In the genomic region with DNA sequence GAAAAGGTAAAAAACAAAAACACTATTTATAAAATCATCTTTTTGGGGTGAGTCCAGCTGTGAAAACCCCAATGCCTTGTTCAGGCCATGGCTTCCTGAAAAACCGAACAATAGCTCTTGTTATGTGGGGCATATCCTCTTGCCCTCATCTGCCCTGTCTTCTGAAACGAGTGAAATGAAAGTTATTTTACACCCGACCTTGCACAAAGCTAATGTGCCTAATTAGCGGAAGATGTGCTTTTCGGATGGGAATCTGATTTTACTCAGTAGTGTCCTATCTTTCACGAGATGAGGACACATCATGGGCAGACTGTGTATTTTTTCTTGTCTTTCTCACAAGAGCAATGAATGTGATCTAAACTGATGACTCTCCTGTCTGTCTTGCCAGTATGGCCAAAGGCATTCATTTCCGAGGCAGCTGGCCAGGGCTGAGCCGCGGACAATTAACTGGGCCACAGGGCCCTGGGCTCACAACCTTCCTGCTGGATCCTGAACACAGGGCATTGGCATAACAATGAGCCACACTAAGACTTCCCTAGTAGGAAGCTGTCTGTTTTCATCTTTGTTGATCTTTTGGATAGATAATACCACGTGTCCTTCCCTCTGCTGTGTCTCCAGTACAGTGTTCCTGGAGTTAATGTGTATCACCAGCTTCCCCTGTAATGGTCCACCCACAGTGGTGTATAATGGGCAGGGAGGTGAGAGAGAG, we compare ENCODE assay signal across 11 cellular contexts.
DNase-seq lines count a peak whose midpoint lies in the region; ATAC-seq, FAIRE-seq and TF ChIP-seq lines count a peak whose summit lies in the region.
"Had no signal": no experiment of that assay in that cellular context is flagged by ENCODE, and none has a peak within 500 bp of the region (broad histone marks: within the 10 kb centered on the region; RNA-seq: fewer than 3 reads in every experiment).

No MANE protein-coding gene starts in this region.

- H3K4ac ChIP-seq in H1 (replicated peaks; ENCODE audit: insufficient read length, low read depth, low read length): no peak overlapping the region
- no peak overlapping the region for H3K4ac ChIP-seq in mesendoderm (ENCODE audit: low read depth, low read length)

- no peak for TF ChIP-seq POLR2A in H1 (IDR thresholded peaks at IDR 0.05; ENCODE audit: control extremely low read depth in 1 of 2, low read depth in 2 of 2, low read length in 2 of 2)

- H4K8ac ChIP-seq in H1 (ENCODE audit: extremely low read depth, insufficient read depth, low read length) (no peak overlapping the region), mesendoderm (ENCODE audit: low read depth, low read length) (no peak overlapping the region)

- H3K14ac ChIP-seq in H1 (ENCODE audit: insufficient read length): no peak overlapping the region

- POLR2A ChIA-PET in H1 (lab: Charles Lee; ENCODE audit: partially characterized antibody): interaction anchor here (0.6 to 3.5 kb wide), 9 partner anchors 12 to 152 kb away, joined by 3 to 23 read pairs (median 4); partner anchors contain the start of genes HIF1A and SNAPC1

- H4K5ac ChIP-seq in H1 (ENCODE audit: insufficient read length, low read depth, low read length) (no peak overlapping the region), mesendoderm (ENCODE audit: low read length) (no peak overlapping the region)

- H3K4me1 ChIP-seq in H1 (replicated peaks in 1 of 4; ENCODE audit: control insufficient read depth in 3 of 4, insufficient read depth in 4 of 4, low read length in 3 of 4) (peaks cover 18 to 27% (median 21%) of the 10 kb centered on the region in 4 experiments), mesendoderm (ENCODE audit: control insufficient read depth, low read depth, low read length) (peaks cover 2% of the 10 kb centered on the region)

- H3K79me2 ChIP-seq in H1 (ENCODE audit: control insufficient read depth in 1 of 2, insufficient read depth in 2 of 2, low read length in 2 of 2) (no peaks in the 10 kb centered on the region), mesendoderm (ENCODE audit: control insufficient read depth, insufficient read depth, low read length) (no peaks in the 10 kb centered on the region)

- no peak for FAIRE-seq in H1 (lab: Jason Lieb, UNC)

- H3K79me1 ChIP-seq in H1 (ENCODE audit: low read depth, low read length) (no peaks in the 10 kb centered on the region), mesendoderm (ENCODE audit: low read length) (no peaks in the 10 kb centered on the region)

- TF ChIP-seq RAD21 in H1 (IDR thresholded peaks at IDR 0.05 in 1 of 2, conservative IDR thresholded peaks at IDR 0.05 in 1 of 2; ENCODE audit: low read depth in 2 of 2, low read length in 2 of 2): no peak; a peak in 1 of 4 replicates

- H3K18ac ChIP-seq in H1 (ENCODE audit: extremely low read depth, low read length) (peak overlapping the region; percentile 63; the same call in 1 of the 2 replicates), mesendoderm (ENCODE audit: low read length) (no peak overlapping the region)

- H2BK5ac ChIP-seq in H1 (ENCODE audit: low read depth, low read length) (peak overlapping the region; percentile 71; the same call in 1 of the 2 replicates), mesendoderm (ENCODE audit: low read length) (no peak overlapping the region)

- no peaks in the 10 kb centered on the region for H3K27me3 ChIP-seq in H1 (replicated peaks in 1 of 4; ENCODE audit: control insufficient read depth in 3 of 4, extremely low read depth in 1 of 4, insufficient read depth in 3 of 4, low read length in 3 of 4)
- no peaks in the 10 kb centered on the region for H3K27me3 ChIP-seq in mesendoderm (ENCODE audit: insufficient read depth, low read length, poor library complexity)

- in situ Hi-C loops in KBM-7 (cut with MboI; ENCODE audit: low pct_unique_long_range_greater_than_20kb, low sequenced_read_pairs): no loop called here

- H2AK5ac ChIP-seq in H1 (ENCODE audit: low read depth, low read length) (peak overlapping the region; percentile 42; the same call in 1 of the 2 replicates), mesendoderm (ENCODE audit: low read length) (no peak overlapping the region)

- no peaks in the 10 kb centered on the region for H3K36me3 ChIP-seq in H1 (ENCODE audit: control insufficient read depth in 2 of 4, insufficient read depth in 4 of 4, low read length in 3 of 4)
- no peaks in the 10 kb centered on the region for H3K36me3 ChIP-seq in mesendoderm (ENCODE audit: control insufficient read depth, insufficient read depth, low read length)

- H3K23ac ChIP-seq in H1 (ENCODE audit: insufficient read length) (no peak overlapping the region), mesendoderm (ENCODE audit: low read length) (no peak overlapping the region)

- no peaks in the 10 kb centered on the region for H3K9me3 ChIP-seq in H1 (ENCODE audit: insufficient read depth in 2 of 2, low read depth in 1 of 2, low read length in 1 of 2)

- H3K4me3 ChIP-seq in H1 (ENCODE audit: extremely low read depth in 1 of 4, insufficient read depth in 2 of 4, low read depth in 3 of 4, low read length in 4 of 4) (peak overlapping the region in 1 of 4 experiments; percentile 21; a peak in 2 of 8 replicates), mesendoderm (ENCODE audit: low read length) (no peak overlapping the region)

- H3K9ac ChIP-seq in H1 (replicated peaks in 1 of 4; ENCODE audit: extremely low read depth in 1 of 4, low read depth in 3 of 4, low read length in 3 of 4) (no peak overlapping the region), mesendoderm (ENCODE audit: low read length) (no peak overlapping the region)

- H2AFZ ChIP-seq in H1 (ENCODE audit: low read length): no peak overlapping the region

- 0 out of 3 replicates have a peak, but pooled peaks of 1 of the 2 experiments have one; percentile 13 for TF ChIP-seq EP300 in H1 (IDR thresholded peaks at IDR 0.05; ENCODE audit: borderline replicate concordance in 1 of 2, low read depth in 2 of 2, low read length in 2 of 2)

- H3K4me2 ChIP-seq in H1 (ENCODE audit: insufficient read depth in 1 of 2, low read depth in 2 of 2, low read length in 2 of 2) (peak overlapping the region; percentile 50 to 72), mesendoderm (ENCODE audit: low read length) (no peak overlapping the region)

- H4K20me1 ChIP-seq in H1 (replicated peaks in 1 of 2; ENCODE audit: control insufficient read depth in 1 of 2, insufficient read depth in 2 of 2, low read length in 2 of 2): no peaks in the 10 kb centered on the region

- ATAC-seq in HG02798 (IDR thresholded peaks at IDR 0.05; ENCODE audit: poor library complexity, unreplicated experiment): no peak

- H3K23me2 ChIP-seq in H1 (ENCODE audit: low read depth, low read length): no peaks in the 10 kb centered on the region; the same call in 1 of the 2 replicates

- DNase-seq in C1 segment of cervical spinal cord (lab: John Stamatoyannopoulos, UW): peak in 11 of 14 donors; percentile 22 to 79 (median 50)
- peak; percentile 27 for DNase-seq in NCI-H2227 (lab: John Stamatoyannopoulos, UW; ENCODE audit: unreplicated experiment)
- DNase-seq in H1 (ENCODE audit: low read depth in 1 of 2, low spot score in 2 of 2): peak in 1 of 2 experiments; percentile 46
- peak; percentile 39 for DNase-seq in mesendoderm
- DNase-seq in GM19240 (ENCODE audit: insufficient read length, low spot score): no peak
- DNase-seq in KBM-7: no peak
- DNase-seq in DMS 273 treated with DMSO at 0.1 percent for 48 hours (lab: John Stamatoyannopoulos, UW): no peak
- DNase-seq: activated CD4-positive, alpha-beta T cell treated with anti-CD3 and anti-CD28 coated beads, Interleukin-2, amount 10 ng/mL, durations not matched to agents 7 days and 5 days; GDM1; stimulated activated naive CD4-positive, alpha-beta T cell treated with Interleukin-2 at 50 U/mL for 16 hours had no signal

- H3K56ac ChIP-seq in H1 (replicated peaks; ENCODE audit: insufficient read length, low read depth, low read length): no peak overlapping the region
- no peak overlapping the region for H3K56ac ChIP-seq in mesendoderm (ENCODE audit: low read length)

- peak overlapping the region; percentile 93 for H2BK12ac ChIP-seq in H1 (ENCODE audit: low read depth, low read length)

- H4K91ac ChIP-seq in H1 (replicated peaks; ENCODE audit: insufficient read length, low read length): peak overlapping the region; percentile 17

- H3K27ac ChIP-seq in H1 (ENCODE audit: low read depth, low read length): no peak overlapping the region
- H3K27ac ChIP-seq in mesendoderm (ENCODE audit: low read depth, low read length): no peak overlapping the region

- H2BK15ac ChIP-seq in H1 (ENCODE audit: low read length) (no peak overlapping the region), mesendoderm (replicated peaks; ENCODE audit: low read depth) (no peak overlapping the region)

- 29% methylated on average over 10 of the region's 10 CpGs; no CpG with 5 or more reads in 1 of the 2 experiments for WGBS in H1 (ENCODE audit: extremely low coverage in 1 of 2, insufficient coverage in 1 of 2, insufficient read length in 1 of 2, insufficient replicate concordance in 2 of 2, low coverage in 1 of 2, low lambda C conversion rate in 2 of 2, missing lambda C conversion rate in 1 of 2), 2 experiments
- WGBS in mesendoderm (ENCODE audit: extremely low coverage, insufficient coverage, low lambda C conversion rate): no CpG with 5 or more reads among the region's 10 CpGs

- CTCF ChIA-PET in H1 (lab: Charles Lee; ENCODE audit: partially characterized antibody): interaction anchor here (0.6 to 1.8 kb wide), 7 partner anchors 10 to 228 kb away, joined by 3 to 6 read pairs (median 3); no protein-coding TSS in a partner anchor

- H2BK20ac ChIP-seq in H1 (ENCODE audit: low read length): peak overlapping the region; percentile 87; the same call in 1 of the 2 replicates

- TF ChIP-seq CTCF in H1 (IDR thresholded peaks at IDR 0.05; ENCODE audit: control extremely low read depth in 1 of 3, insufficient read depth in 1 of 3, low read depth in 1 of 3, low read length in 3 of 3): no peak

- peak overlapping the region; percentile 8 for H2BK120ac ChIP-seq in H1 (replicated peaks; ENCODE audit: low read depth, low read length)
- H2BK120ac ChIP-seq in mesendoderm (ENCODE audit: low read depth, low read length): no peak overlapping the region

TF ChIP-seq in H1, 55 proteins besides CTCF, POLR2A, EP300 and RAD21 (continues in another document):
- TF ChIP-seq SP1 (IDR thresholded peaks at IDR 0.05; ENCODE audit: low read depth, low read length) (no peak), GTF2F1 (IDR thresholded peaks at IDR 0.05; ENCODE audit: borderline replicate concordance, low read depth, low read length) (no peak), CEBPB (IDR thresholded peaks at IDR 0.05; ENCODE audit: low read depth, low read length) (no peak), NANOG (IDR thresholded peaks at IDR 0.05; ENCODE audit: insufficient read depth, low read depth, low read length, poor library complexity, severe bottlenecking) (peak; percentile 44), KDM4A (IDR thresholded peaks at IDR 0.05; ENCODE audit: low read depth, low read length, severe bottlenecking) (no peak), POLR2AphosphoS5 (IDR thresholded peaks at IDR 0.05; ENCODE audit: low read depth, low read length) (no peak), POU5F1 (IDR thresholded peaks at IDR 0.05; ENCODE audit: low read depth, low read length) (peak; percentile 77; the same call in 1 of the 2 replicates)

Comparison
In these comparisons a context has a peak if more than half of its experiments do, and no peak if none do; other contexts are left out.
1. DNase-seq: peak in C1 segment of cervical spinal cord (11 of 14), NCI-H2227 (single experiment) and mesendoderm (single experiment); none in GM19240 (single experiment), KBM-7 (single experiment) and DMS 273 treated with DMSO at 0.1 percent for 48 hours (single experiment).